7 cellular contexts compared by ENCODE assay signal in genomic region chr6:99334526-99335127, GRCh38. TPM values are rescaled to one million over a fixed set of nuclear protein-coding genes. Genes with fewer than 3 reads are reported as not detected.
DNase-seq lines count a peak whose midpoint lies in the region; ATAC-seq and TF ChIP-seq lines count a peak whose summit lies in the region.

No MANE protein-coding gene starts in this region.

- no peak overlapping the region for H3K27ac ChIP-seq in mesendoderm (ENCODE audit: low read depth, low read length)

- no peak overlapping the region for H2AK5ac ChIP-seq in mesendoderm (ENCODE audit: low read length)

- no peak overlapping the region for H4K8ac ChIP-seq in mesendoderm (ENCODE audit: low read depth, low read length)

- WGBS in mesendoderm (ENCODE audit: extremely low coverage, insufficient coverage, low lambda C conversion rate) = no CpG with 5 or more reads among the region's 2 CpGs

- no peak overlapping the region for H2BK15ac ChIP-seq in mesendoderm (replicated peaks; ENCODE audit: low read depth)

- no peak overlapping the region for H2BK5ac ChIP-seq in mesendoderm (ENCODE audit: low read length)

- ATAC-seq in GM19023 (IDR thresholded peaks at IDR 0.05; ENCODE audit: unreplicated experiment) (peak; percentile 27), HG03378 (IDR thresholded peaks at IDR 0.05; ENCODE audit: unreplicated experiment) (peak; percentile 42)

- H3K4me3 ChIP-seq in cardiac fibroblast (replicated peaks in 1 of 2; ENCODE audit: low read depth in 2 of 2, low read length in 2 of 2) (no peak overlapping the region), mesendoderm (ENCODE audit: low read length) (no peak overlapping the region)

- no peak overlapping the region for H4K5ac ChIP-seq in mesendoderm (ENCODE audit: low read length)

- no peaks in the 10 kb centered on the region for H3K27me3 ChIP-seq in mesendoderm (ENCODE audit: insufficient read depth, low read length, poor library complexity)

- H3K56ac ChIP-seq in mesendoderm (ENCODE audit: low read length) = no peak overlapping the region

- H3K23ac ChIP-seq in mesendoderm (ENCODE audit: low read length) = no peak overlapping the region

- no peaks in the 10 kb centered on the region for H3K4me1 ChIP-seq in mesendoderm (ENCODE audit: control insufficient read depth, low read depth, low read length)

- no peak overlapping the region for H2BK120ac ChIP-seq in mesendoderm (ENCODE audit: low read depth, low read length)

- no peak overlapping the region for H3K4ac ChIP-seq in mesendoderm (ENCODE audit: low read depth, low read length)

- H3K36me3 ChIP-seq in mesendoderm (ENCODE audit: control insufficient read depth, insufficient read depth, low read length) = no peaks in the 10 kb centered on the region

- H3K9ac ChIP-seq in mesendoderm (ENCODE audit: low read length) = no peak overlapping the region

- H3K4me2 ChIP-seq in mesendoderm (ENCODE audit: low read length) = no peak overlapping the region

- H3K18ac ChIP-seq in mesendoderm (ENCODE audit: low read length) = no peak overlapping the region

- H3K79me2 ChIP-seq in mesendoderm (ENCODE audit: control insufficient read depth, insufficient read depth, low read length) = no peaks in the 10 kb centered on the region

- no peaks in the 10 kb centered on the region for H3K79me1 ChIP-seq in mesendoderm (ENCODE audit: low read length)

- DNase-seq in Daoy (ENCODE audit: low read depth) (peak; percentile 48), NCI-H748 treated with DMSO at 0.1 percent for 48 hours (lab: John Stamatoyannopoulos, UW) (peak; percentile 46), cardiac fibroblast (ENCODE audit: low read depth in 2 of 2) (peak; percentile 63 to 78), mesendoderm (peak; percentile 75), middle frontal gyrus (ENCODE audit: extremely low spot score, low spot score) (no peak)

- TF ChIP-seq CTCF in cardiac fibroblast (IDR thresholded peaks at IDR 0.05; ENCODE audit: low read depth, low read length) = peak; percentile 82

RNA-seq across cellular contexts. Expression of gene FAXC, which starts 14.8 kb away (rescaled TPM):
- total RNA-seq in Daoy (2014; rRNA removed; shearing (Covaris generic)) = 4.7 and 12.2 TPM in 2 replicates
- polyA plus RNA-seq in mesendoderm (2013, experiment 1 of 2) = 12.4 TPM
- 13.4 TPM for polyA plus RNA-seq in mesendoderm (2013, experiment 2 of 2)

RNA-seq across cellular contexts. Expression of gene COQ3, which starts 59.4 kb away (rescaled TPM):
- total RNA-seq in Daoy (2014; rRNA removed; shearing (Covaris generic)) = 12.9 and 27.3 TPM in 2 replicates
- polyA plus RNA-seq in mesendoderm (2013, experiment 1 of 2) = 22.5 TPM
- 21.9 TPM for polyA plus RNA-seq in mesendoderm (2013, experiment 2 of 2)
